In the genomic region with DNA sequence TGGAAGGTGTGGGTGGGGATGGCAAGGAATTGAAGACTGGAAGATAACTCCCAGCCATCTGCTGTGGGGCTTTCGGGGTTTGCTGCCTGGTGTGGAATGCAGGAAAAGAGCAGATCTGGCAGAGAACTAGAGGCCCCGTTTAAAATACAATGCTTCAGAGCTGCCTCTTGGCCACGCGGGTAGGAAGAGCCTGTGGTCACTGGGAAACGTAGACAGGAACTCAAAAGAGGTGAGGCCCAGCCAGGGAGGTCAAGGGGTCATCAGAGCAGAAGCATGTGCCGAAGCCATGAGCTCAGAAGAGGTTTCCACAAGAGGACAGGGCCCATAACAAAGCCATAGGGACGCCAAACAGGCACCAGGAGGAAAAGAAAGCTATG, we compare ENCODE assay signal across 1 cellular context.
TF ChIP-seq lines count a peak whose summit lies in the region.

No MANE protein-coding gene starts in this region.

TF ChIP-seq in SK-N-SH treated with all-trans-retinoic acid at 6 μM for 48 hours, 23 proteins besides CTCF, POLR2A, EP300 and RAD21 (continued from another document):
- TF ChIP-seq, protein P1, sequence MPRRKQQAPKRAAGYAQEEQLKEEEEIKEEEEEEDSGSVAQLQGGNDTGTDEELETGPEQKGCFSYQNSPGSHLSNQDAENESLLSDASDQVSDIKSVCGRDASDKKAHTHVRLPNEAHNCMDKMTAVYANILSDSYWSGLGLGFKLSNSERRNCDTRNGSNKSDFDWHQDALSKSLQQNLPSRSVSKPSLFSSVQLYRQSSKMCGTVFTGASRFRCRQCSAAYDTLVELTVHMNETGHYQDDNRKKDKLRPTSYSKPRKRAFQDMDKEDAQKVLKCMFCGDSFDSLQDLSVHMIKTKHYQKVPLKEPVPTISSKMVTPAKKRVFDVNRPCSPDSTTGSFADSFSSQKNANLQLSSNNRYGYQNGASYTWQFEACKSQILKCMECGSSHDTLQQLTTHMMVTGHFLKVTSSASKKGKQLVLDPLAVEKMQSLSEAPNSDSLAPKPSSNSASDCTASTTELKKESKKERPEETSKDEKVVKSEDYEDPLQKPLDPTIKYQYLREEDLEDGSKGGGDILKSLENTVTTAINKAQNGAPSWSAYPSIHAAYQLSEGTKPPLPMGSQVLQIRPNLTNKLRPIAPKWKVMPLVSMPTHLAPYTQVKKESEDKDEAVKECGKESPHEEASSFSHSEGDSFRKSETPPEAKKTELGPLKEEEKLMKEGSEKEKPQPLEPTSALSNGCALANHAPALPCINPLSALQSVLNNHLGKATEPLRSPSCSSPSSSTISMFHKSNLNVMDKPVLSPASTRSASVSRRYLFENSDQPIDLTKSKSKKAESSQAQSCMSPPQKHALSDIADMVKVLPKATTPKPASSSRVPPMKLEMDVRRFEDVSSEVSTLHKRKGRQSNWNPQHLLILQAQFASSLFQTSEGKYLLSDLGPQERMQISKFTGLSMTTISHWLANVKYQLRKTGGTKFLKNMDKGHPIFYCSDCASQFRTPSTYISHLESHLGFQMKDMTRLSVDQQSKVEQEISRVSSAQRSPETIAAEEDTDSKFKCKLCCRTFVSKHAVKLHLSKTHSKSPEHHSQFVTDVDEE (CRISPR knock-in tag; IDR thresholded peaks at IDR 0.05): no peak
- TF ChIP-seq SNAI2 (CRISPR knock-in tag; IDR thresholded peaks at IDR 0.05) (no peak), ZFP3 (CRISPR knock-in tag; IDR thresholded peaks at IDR 0.05) (no peak), TCF4 (CRISPR knock-in tag; IDR thresholded peaks at IDR 0.05; ENCODE audit: borderline replicate concordance) (no peak), PPARA (CRISPR knock-in tag; IDR thresholded peaks at IDR 0.05; ENCODE audit: borderline replicate concordance) (no peak), PATZ1 (CRISPR knock-in tag; IDR thresholded peaks at IDR 0.05; ENCODE audit: borderline replicate concordance) (no peak)
